In the genomic region with DNA sequence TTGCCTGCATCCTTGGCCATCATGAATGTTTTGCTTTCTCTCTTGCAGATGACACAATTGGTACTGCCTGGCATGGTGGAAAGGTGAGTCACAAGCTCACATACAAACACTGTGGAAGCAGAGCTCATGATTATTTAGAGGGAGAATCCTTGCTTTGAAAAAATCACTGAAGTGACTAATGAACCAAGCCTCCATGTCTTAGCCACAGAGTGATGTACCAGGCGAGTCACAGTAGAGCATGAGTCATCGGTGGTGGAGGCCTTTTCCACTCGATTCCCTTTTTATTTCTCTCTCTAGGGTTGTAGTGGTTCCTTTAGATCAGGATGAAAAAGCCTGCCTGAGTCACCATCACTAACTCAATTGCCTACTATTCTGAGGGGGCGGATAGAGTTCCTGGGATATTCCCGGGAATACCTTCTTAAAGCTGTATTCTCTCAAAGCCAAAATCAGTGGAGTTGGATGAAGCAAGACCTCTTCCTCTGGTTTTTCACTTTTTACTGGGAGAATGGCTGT, we compare ENCODE assay signal across 8 cellular contexts. TPM values are rescaled to one million over a fixed set of nuclear protein-coding genes. Genes with fewer than 3 reads are reported as not detected.
DNase-seq lines count a peak whose midpoint lies in the region; ATAC-seq and TF ChIP-seq lines count a peak whose summit lies in the region.

No MANE protein-coding gene starts in this region.

- in situ Hi-C loops in brain microvascular endothelial cell (cut with HindIII; ENCODE audit: low pct_ligation_motif_present, low sequenced_read_pairs) = no loop called here

- intact Hi-C loops in thyroid gland (cut with DNase I) = no loop called here

- no peaks in the 10 kb centered on the region for H3K9me3 ChIP-seq in RWPE2 (ENCODE audit: severe bottlenecking)
- no peaks in the 10 kb centered on the region for H3K9me3 ChIP-seq in thoracic aorta
- H3K9me3 ChIP-seq in thyroid gland = no peaks in the 10 kb centered on the region

- H3K4me3 ChIP-seq in RWPE2 (ENCODE audit: severe bottlenecking) (no peak overlapping the region), brain microvascular endothelial cell (ENCODE audit: low read depth, low read length) (no peak overlapping the region), thoracic aorta (no peak overlapping the region), thyroid gland (replicated peaks in 1 of 3) (no peak overlapping the region)

- WGBS in thyroid gland, 2 donors = 72 to 85% methylated on average over 5 of the region's 5 CpGs

- TF ChIP-seq CTCF in RWPE2 (IDR thresholded peaks at IDR 0.05; ENCODE audit: poor library complexity, severe bottlenecking) (no peak), brain microvascular endothelial cell (IDR thresholded peaks at IDR 0.05; ENCODE audit: low read depth, low read length, missing control alignments) (no peak), thoracic aorta (IDR thresholded peaks at IDR 0.05) (no peak), thyroid gland (IDR thresholded peaks at IDR 0.05) (no peak)

- peaks cover 23% of the 10 kb centered on the region for H3K4me1 ChIP-seq in RWPE2 (ENCODE audit: insufficient read depth, poor library complexity, severe bottlenecking)
- peaks cover 6 to 36% of the 10 kb centered on the region in 2 donors for H3K4me1 ChIP-seq in thoracic aorta (ENCODE audit: control insufficient read depth in 1 of 2, low read depth in 2 of 2)
- no peaks in the 10 kb centered on the region for H3K4me1 ChIP-seq in thyroid gland

- no peak for TF ChIP-seq POLR2A in thyroid gland (IDR thresholded peaks at IDR 0.05)

- H3K36me3 ChIP-seq in RWPE2 (ENCODE audit: low read depth) (peaks cover 24% of the 10 kb centered on the region), brain microvascular endothelial cell (replicated peaks) (no peaks in the 10 kb centered on the region), thoracic aorta (no peaks in the 10 kb centered on the region), thyroid gland (peaks cover 0 to 4% of the 10 kb centered on the region in 2 donors)

- H3K27ac ChIP-seq in RWPE2 (ENCODE audit: poor library complexity, severe bottlenecking) (peak overlapping the region; percentile 53), brain microvascular endothelial cell (peak overlapping the region; percentile 88), thoracic aorta (peak overlapping the region; percentile 52 to 68), thyroid gland (no peak overlapping the region)

- DNase-seq in NOMO-1 treated with DMSO at 0.1 percent for 48 hours (lab: John Stamatoyannopoulos, UW; ENCODE audit: unreplicated experiment) = peak; percentile 43
- no peak for DNase-seq in NOMO-1 treated with dmso at 0.1 percent for 144 hours (lab: John Stamatoyannopoulos, UW; ENCODE audit: unreplicated experiment)
- peak; percentile 87 for DNase-seq in RWPE2 (ENCODE audit: low spot score)
- DNase-seq in brain microvascular endothelial cell = peak; percentile 99
- DNase-seq in myocyte (ENCODE audit: low read depth) = peak; percentile 98
- peak; percentile 57 for DNase-seq in thoracic aorta (ENCODE audit: low spot score)
- no peak for DNase-seq in NCI-H187 treated with DMSO at 0.1 percent for 48 hours (lab: John Stamatoyannopoulos, UW)
- no peak for DNase-seq in thyroid gland

- H3K27me3 ChIP-seq in RWPE2 (ENCODE audit: insufficient read depth, poor library complexity, severe bottlenecking) = no peaks in the 10 kb centered on the region
- no peaks in the 10 kb centered on the region for H3K27me3 ChIP-seq in brain microvascular endothelial cell (replicated peaks)
- no peaks in the 10 kb centered on the region for H3K27me3 ChIP-seq in thoracic aorta (replicated peaks; ENCODE audit: insufficient read depth)
- H3K27me3 ChIP-seq in thyroid gland = no peaks in the 10 kb centered on the region

- peak; percentile 98 for ATAC-seq in RWPE2 (ENCODE audit: low read depth)
- peak; percentile 96 for ATAC-seq in thoracic aorta (ENCODE audit: insufficient number of reproducible peaks, low FRiP score, low read depth)

RNA-seq across cellular contexts. Expression of a gene that starts 49.6 kb away (rescaled TPM):
- total RNA-seq in myocyte (15.0 and 28.3 TPM in 2 replicates), thoracic aorta (10 to 100 TPM; 28.1 to 65.5 TPM), thyroid gland (10 to 100 TPM; 32.6 to 44.3 (median 40.4) TPM)
- polyA plus RNA-seq in myocyte (2012) = 25.4 TPM

Comparison
In these comparisons a context has a peak if more than half of its experiments do, and no peak if none do; other contexts are left out.
1. DNase-seq: peak in NOMO-1 treated with DMSO at 0.1 percent for 48 hours (single experiment), RWPE2 (single experiment), brain microvascular endothelial cell (single experiment), myocyte (single experiment) and thoracic aorta (single experiment); none in NOMO-1 treated with dmso at 0.1 percent for 144 hours (single experiment), NCI-H187 treated with DMSO at 0.1 percent for 48 hours (single experiment) and thyroid gland (0 of 2).
2. H3K27ac ChIP-seq: peak in RWPE2 (single experiment), brain microvascular endothelial cell (single experiment) and thoracic aorta (2 of 2); none in thyroid gland (0 of 3).